In genomic region chr1:244445320-244446181, GRCh38 we compare ENCODE assay signal across 8 cellular contexts. TPM values are rescaled to one million over a fixed set of nuclear protein-coding genes. Genes with fewer than 3 reads are reported as not detected.
DNase-seq lines count a peak whose midpoint lies in the region; ATAC-seq, FAIRE-seq and TF ChIP-seq lines count a peak whose summit lies in the region.

No MANE protein-coding gene starts in this region.

- POLR2A ChIA-PET in GM12878 (lab: Charles Lee) = interaction anchor here (0.5 kb wide), 2 partner anchors 459 to 794 kb away, joined by 3 to 4 read pairs; no protein-coding TSS in a partner anchor

- in situ Hi-C loops in GM12878 (cut with MboI) = no loop called here
- in situ Hi-C loops in transverse colon (cut with MboI; ENCODE audit: low pct_ligation_motif_present in 1 of 4, low pct_unique_long_range_greater_than_20kb in 1 of 4, low sequenced_read_pairs in 3 of 4) = no loop called here

- H3K27me3 Mint-ChIP-seq in activated naive CD4-positive, alpha-beta T cell treated with anti-CD3 and anti-CD28 coated beads, Interleukin-2, amount 50 U/mL, for 24 hours = no peaks in the 10 kb centered on the region
- H3K27me3 Mint-ChIP-seq in memory B cell = no peaks in the 10 kb centered on the region

- H3K79me2 ChIP-seq in GM12878 (ENCODE audit: control insufficient read depth, insufficient read depth, low read length) = peaks cover 88% of the 10 kb centered on the region

- peak; percentile 49 for FAIRE-seq in GM12878 (lab: Jason Lieb, UNC)

- no peaks in the 10 kb centered on the region for H3K9me3 Mint-ChIP-seq in activated naive CD4-positive, alpha-beta T cell treated with anti-CD3 and anti-CD28 coated beads, Interleukin-2, amount 50 U/mL, for 24 hours
- H3K9me3 Mint-ChIP-seq in memory B cell = no peaks in the 10 kb centered on the region

- RAD21 ChIA-PET in GM12878 (lab: Charles Lee; ENCODE audit: unreplicated experiment) = interaction anchor here (1.1 to 1.2 kb wide), 4 partner anchors 26 to 126 kb away, joined by 3 read pairs; no protein-coding TSS in a partner anchor

- no peaks in the 10 kb centered on the region for H3K9me3 ChIP-seq in GM12878 (replicated peaks; ENCODE audit: control insufficient read depth, insufficient read depth, low read length)
- H3K9me3 ChIP-seq in transverse colon = no peaks in the 10 kb centered on the region

- TF ChIP-seq POLR2A in GM12878 (IDR thresholded peaks at IDR 0.05; ENCODE audit: low read depth, low read length) (no peak), transverse colon (IDR thresholded peaks at IDR 0.05) (no peak)

- H3K4me3 ChIP-seq in GM12878 = 0 out of 2 replicates have a peak overlapping the region, but pooled peaks have one; percentile 34
- no peak overlapping the region for H3K4me3 ChIP-seq in transverse colon

- TF ChIP-seq EP300 in GM12878 (IDR thresholded peaks at IDR 0.05; ENCODE audit: borderline replicate concordance in 1 of 2, control insufficient read depth in 1 of 2, low read depth in 2 of 2, low read length in 2 of 2) (no peak), transverse colon (IDR thresholded peaks at IDR 0.05; ENCODE audit: low read depth) (no peak)

- TF ChIP-seq RAD21 in GM12878 (IDR thresholded peaks at IDR 0.05; ENCODE audit: insufficient read depth, low read depth, low read length) = no peak

- H3K4me1 ChIP-seq in GM12878 (ENCODE audit: control insufficient read depth, insufficient read depth, low read length) (peaks cover 4% of the 10 kb centered on the region; the same call in 1 of the 2 replicates), transverse colon (peaks cover 19 to 61% (median 35%) of the 10 kb centered on the region in 4 donors)

- H3K27ac ChIP-seq in GM12878 (ENCODE audit: control insufficient read depth, insufficient read depth) = peak overlapping the region; percentile 9; the same call in 1 of the 2 replicates
- H3K27ac ChIP-seq in transverse colon = peak overlapping the region; percentile 37 to 69 (median 62)

- no TSS peak for BruUV-seq in GM12878 (replicated peaks; lab: Mats Ljungman, UMichigan)

- no peak overlapping the region; the same call in 1 of the 2 replicates for H3K4me2 ChIP-seq in GM12878 (ENCODE audit: control insufficient read depth, insufficient read depth)

- H3K27me3 ChIP-seq in GM12878 (replicated peaks in 1 of 2; ENCODE audit: control insufficient read depth in 2 of 2, insufficient read depth in 2 of 2, low read length in 1 of 2) (no peaks in the 10 kb centered on the region), transverse colon (no peaks in the 10 kb centered on the region)

- no peak overlapping the region for H2AFZ ChIP-seq in GM12878 (ENCODE audit: control insufficient read depth, low read depth, low read length)

- H3K4me3 Mint-ChIP-seq in activated naive CD4-positive, alpha-beta T cell treated with anti-CD3 and anti-CD28 coated beads, Interleukin-2, amount 50 U/mL, for 24 hours = peak overlapping the region; percentile 61
- H3K4me3 Mint-ChIP-seq in memory B cell = no peak overlapping the region

- peak overlapping the region; percentile 18; the same call in 1 of the 2 replicates for H3K9ac ChIP-seq in GM12878 (ENCODE audit: control insufficient read depth, insufficient read depth, low read length)

- peaks cover 16% of the 10 kb centered on the region for H3K36me3 Mint-ChIP-seq in activated naive CD4-positive, alpha-beta T cell treated with anti-CD3 and anti-CD28 coated beads, Interleukin-2, amount 50 U/mL, for 24 hours
- H3K36me3 Mint-ChIP-seq in memory B cell = peaks cover 8% of the 10 kb centered on the region

- intact Hi-C loops in GM12878 (cut with micrococcal nuclease; ENCODE audit: unreplicated experiment) (loop anchor here (5.0 kb wide), 1 partner anchor 38 kb away; no protein-coding TSS in a partner anchor), transverse colon (cut with DNase I; ENCODE audit: low total_unique reads) (no loop called here)

- no peak for DNase-seq in activated naive CD4-positive, alpha-beta T cell treated with anti-CD3 and anti-CD28 coated beads, Interleukin-2, amount 50 U/mL, for 16 hours
- no peak for DNase-seq in GM12878 (ENCODE audit: low read depth, low spot score)
- DNase-seq in memory B cell (ENCODE audit: low spot score in 2 of 2) = no peak
- no peak for DNase-seq in transverse colon
- no peak for DNase-seq in NCI-H2227 treated with DMSO at 0.1 percent for 48 hours (lab: John Stamatoyannopoulos, UW)
- DNase-seq in NCI-H510A treated with DMSO at 0.1 percent for 48 hours (lab: John Stamatoyannopoulos, UW) = no peak
- DNase-seq in NOMO-1 treated with dmso at 0.1 percent for 144 hours (lab: John Stamatoyannopoulos, UW; ENCODE audit: unreplicated experiment) = no peak

- H3K36me3 ChIP-seq in GM12878 (ENCODE audit: control insufficient read depth in 2 of 2, insufficient read depth in 2 of 2, low read length in 1 of 2) (peaks cover 0 to 9% of the 10 kb centered on the region in 2 experiments; a peak in 1 of 4 replicates), transverse colon (no peaks in the 10 kb centered on the region)

- ATAC-seq in GM12878 (peak; percentile 31), memory B cell (ENCODE audit: low read depth) (no peak)

- SMC1A ChIA-PET in GM12878 (lab: Charles Lee; ENCODE audit: uncharacterized antibody, unreplicated experiment) = interaction anchor here (0.9 to 1.8 kb wide), 4 partner anchors 13 to 146 kb away, joined by 3 to 5 read pairs (median 4); no protein-coding TSS in a partner anchor

- 89% methylated on average over 2 of the region's 2 CpGs for WGBS in GM12878 (ENCODE audit: insufficient coverage, insufficient replicate concordance, low lambda C conversion rate, missing lambda C conversion rate)
- 58 to 61% methylated on average over 2 of the region's 2 CpGs for WGBS in transverse colon (ENCODE audit: low coverage in 1 of 2), 2 donors

- TF ChIP-seq CTCF in GM12878 (IDR thresholded peaks at IDR 0.05 in 2 of 3, conservative IDR thresholded peaks at IDR 0.05 in 1 of 3; ENCODE audit: control insufficient read depth in 2 of 3, extremely low read depth in 1 of 3, insufficient read depth in 1 of 3, low read depth in 3 of 3, low read length in 3 of 3) = no peak
- no peak for TF ChIP-seq CTCF in transverse colon (IDR thresholded peaks at IDR 0.05)

- CTCF ChIA-PET in GM12878 (lab: Yijun Ruan, JAX) = interaction anchor here (1.0 to 1.7 kb wide), 3 partner anchors 27 to 369 kb away, joined by 3 read pairs; no protein-coding TSS in a partner anchor

- no peaks in the 10 kb centered on the region for H4K20me1 ChIP-seq in GM12878 (ENCODE audit: control insufficient read depth, insufficient read depth)

- peak overlapping the region; percentile 68 for H3K27ac Mint-ChIP-seq in activated naive CD4-positive, alpha-beta T cell treated with anti-CD3 and anti-CD28 coated beads, Interleukin-2, amount 50 U/mL, for 24 hours
- peak overlapping the region; percentile 77 for H3K27ac Mint-ChIP-seq in memory B cell

- H3K4me1 Mint-ChIP-seq in activated naive CD4-positive, alpha-beta T cell treated with anti-CD3 and anti-CD28 coated beads, Interleukin-2, amount 50 U/mL, for 24 hours = peaks cover 80% of the 10 kb centered on the region
- H3K4me1 Mint-ChIP-seq in memory B cell = peaks cover 30% of the 10 kb centered on the region

TF ChIP-seq in GM12878, 131 proteins besides CTCF, POLR2A, EP300 and RAD21 (continues in another document):
- TF ChIP-seq MTA3 (IDR thresholded peaks at IDR 0.05; ENCODE audit: borderline replicate concordance, low read length) (no peak), ZNF274 (IDR thresholded peaks at IDR 0.05; ENCODE audit: insufficient read depth, insufficient read length) (no peak), ASH2L (IDR thresholded peaks at IDR 0.05; ENCODE audit: borderline replicate concordance, low read depth) (no peak), NFXL1 (IDR thresholded peaks at IDR 0.05; ENCODE audit: borderline replicate concordance) (no peak), STAT1 (conservative IDR thresholded peaks at IDR 0.05) (no peak), YBX1 (IDR thresholded peaks at IDR 0.05) (no peak)

RNA-seq across cellular contexts. Expression of gene ADSS2, which starts 6.2 kb away (rescaled TPM):
- total RNA-seq in GM12878 (2013; cell fraction: nucleolus; rRNA removed) = 83.9 and 86.4 TPM in 2 replicates
- total RNA-seq in GM12878 (2014; rRNA removed) (36.4 and 45.2 TPM in 2 replicates), GM12878 (2014; rRNA removed; fragmentation: Illumina TruSeq; extraction: Trizol) (42.0 and 45.3 TPM in 2 replicates), GM12878 (2021) (38.3 and 41.5 TPM in 2 replicates), transverse colon (10 to 100 TPM; 13.7 to 47.0 (median 27.3) TPM)
- 16.6 TPM for polyA plus RNA-seq in GM12878 (2011; ENCODE audit: low read depth)
- polyA plus RNA-seq in GM12878 (2011; rRNA removed) (39.8 and 68.1 TPM in 2 replicates), GM12878 (2014; fragmentation: Illumina TruSeq; extraction: Trizol) (49.3 and 62.7 TPM in 2 replicates), GM12878 (2014; fragmentation: Nextera tagmentation; extraction: Ambion mirVana) (10 to 100 TPM in 1 of 2 experiments, 1 to 10 TPM in 1; 8.1 to 15.6 TPM), GM12878 (2014; rRNA removed) (38.6 and 47.8 TPM in 2 replicates), GM12878 (2016; fragmentation: Nextera tagmentation; extraction: Ambion mirVana) (10 to 100 TPM; 38.0 to 43.5 TPM)
- 12.3 and 13.9 TPM in 2 replicates for polyA plus RNA-seq in GM12878 (2011; cell fraction: cytosol; rRNA removed)
- 19.8 and 26.7 TPM in 2 replicates for polyA plus RNA-seq in GM12878 (2011; cell fraction: nucleus; rRNA removed)
- polyA plus RNA-seq in GM12878 (2012) = 24.8 and 28.8 TPM in 2 replicates
- 11.4 and 17.5 TPM in 2 replicates for polyA minus RNA-seq in GM12878 (2011; rRNA and poly(A)+ RNA removed)
- 10.8 and 12.1 TPM in 2 replicates for polyA minus RNA-seq in GM12878 (2011; cell fraction: cytosol; rRNA and poly(A)+ RNA removed)
- 14.4 and 30.3 TPM in 2 replicates for polyA minus RNA-seq in GM12878 (2011; cell fraction: nucleus; rRNA and poly(A)+ RNA removed)

RNA-seq across cellular contexts. Expression of gene CATSPERE, which starts 15.5 kb away (rescaled TPM):
- total RNA-seq in GM12878 (2013; cell fraction: nucleolus; rRNA removed) = 1.3 and 1.4 TPM in 2 replicates
- total RNA-seq in GM12878 (2014; rRNA removed) (0.06 and 0.16 TPM in 2 replicates), GM12878 (2014; rRNA removed; fragmentation: Illumina TruSeq; extraction: Trizol) (0.13 and 0.23 TPM in 2 replicates), GM12878 (2021) (0.08 TPM in 1 of 2 replicates, not detected in the other), transverse colon (1 to 10 TPM in 1 of 4 donors, under 1 TPM in 1, not detected in 2; 0.55 to 2.7 TPM)
- polyA plus RNA-seq in GM12878 (2011; ENCODE audit: low read depth) = not detected
- polyA plus RNA-seq in GM12878 (2011; rRNA removed) (0.24 and 0.71 TPM in 2 replicates), GM12878 (2014; fragmentation: Illumina TruSeq; extraction: Trizol) (0.04 TPM in 1 of 2 replicates, not detected in the other), GM12878 (2014; fragmentation: Nextera tagmentation; extraction: Ambion mirVana) (under 1 TPM in 1 of 2 experiments, not detected in 1; 0.18 TPM), GM12878 (2014; rRNA removed) (0.23 TPM in 1 of 2 replicates, not detected in the other), GM12878 (2016; fragmentation: Nextera tagmentation; extraction: Ambion mirVana) (under 1 TPM in 1 of 2 experiments, not detected in 1; 0.17 TPM)
- 0.10 and 0.13 TPM in 2 replicates for polyA plus RNA-seq in GM12878 (2011; cell fraction: cytosol; rRNA removed)
- 0.69 and 0.76 TPM in 2 replicates for polyA plus RNA-seq in GM12878 (2011; cell fraction: nucleus; rRNA removed)
- polyA plus RNA-seq in GM12878 (2012) = 0.09 and 0.24 TPM in 2 replicates
- 0.67 and 0.73 TPM in 2 replicates for polyA minus RNA-seq in GM12878 (2011; rRNA and poly(A)+ RNA removed)
- 0.83 TPM in 1 of 2 replicates, not detected in the other for polyA minus RNA-seq in GM12878 (2011; cell fraction: cytosol; rRNA and poly(A)+ RNA removed)
- 0.24 and 0.86 TPM in 2 replicates for polyA minus RNA-seq in GM12878 (2011; cell fraction: nucleus; rRNA and poly(A)+ RNA removed)
